ENCODE assay signal across 12 cellular contexts in genomic region chr15:52378746-52379394, GRCh38.
DNase-seq lines count a peak whose midpoint lies in the region; ATAC-seq and TF ChIP-seq lines count a peak whose summit lies in the region.
"Had no signal": no experiment of that assay in that cellular context is flagged by ENCODE, and none has a peak within 500 bp of the region (broad histone marks: within the 10 kb centered on the region; RNA-seq: fewer than 3 reads in every experiment).

No MANE protein-coding gene starts in this region.

- H2AFZ ChIP-seq in hepatocyte = no peak overlapping the region

- peak; percentile 56 for ATAC-seq in activated naive CD8-positive, alpha-beta T cell treated with anti-CD3 and anti-CD28 coated beads, Interleukin-2, amount 50 U/mL, for 24 hours
- peak; percentile 60 for ATAC-seq in GM21528 (IDR thresholded peaks at IDR 0.05; ENCODE audit: low FRiP score, unreplicated experiment)
- peak; percentile 46 for ATAC-seq in HG03196 (IDR thresholded peaks at IDR 0.05; ENCODE audit: unreplicated experiment)
- ATAC-seq in stimulated activated memory B cell treated with anti-CD40 and anti-IgM and Interleukin-4, amounts not matched to agents 10 μg/mL and 1 μg/mL and 100 μg/mL, for 72 hours = peak; percentile 70

- peaks cover 31% of the 10 kb centered on the region for H3K4me1 Mint-ChIP-seq in activated naive CD8-positive, alpha-beta T cell treated with anti-CD3 and anti-CD28 coated beads, Interleukin-2, amount 50 U/mL, for 24 hours
- peaks cover 14% of the 10 kb centered on the region for H3K4me1 Mint-ChIP-seq in activated naive CD8-positive, alpha-beta T cell treated with anti-CD3 and anti-CD28 coated beads for 36 hours
- peaks cover 41% of the 10 kb centered on the region for H3K4me1 Mint-ChIP-seq in stimulated activated memory B cell treated with anti-CD40 and anti-IgM and Interleukin-4, amounts not matched to agents 10 μg/mL and 1 μg/mL and 100 μg/mL, for 72 hours

- 95% methylated on average over 6 of the region's 6 CpGs for WGBS in hepatocyte (ENCODE audit: low lambda C conversion rate, missing lambda C conversion rate)

- H4K20me1 ChIP-seq in hepatocyte (ENCODE audit: insufficient read depth, poor library complexity, severe bottlenecking) = no peaks in the 10 kb centered on the region

- H3K36me3 ChIP-seq in hepatocyte (replicated peaks; ENCODE audit: insufficient read depth, low read depth) = peaks cover 4% of the 10 kb centered on the region

- no peak for DNase-seq in activated naive CD8-positive, alpha-beta T cell treated with anti-CD3 and anti-CD28 coated beads, Interleukin-2, amount 50 U/mL, for 24 hours
- DNase-seq in activated naive CD8-positive, alpha-beta T cell treated with anti-CD3 and anti-CD28 coated beads for 36 hours = no peak
- DNase-seq in HuH-7.5 (ENCODE audit: low spot score) (no peak), hepatocyte (ENCODE audit: low spot score) (no peak), activated gamma-delta T cell treated with Interleukin-2 at 50 U/mL for 16 hours (no peak)
- DNase-seq: activated CD4-positive, alpha-beta T cell treated with anti-CD3 and anti-CD28 coated beads, Interleukin-2, amount 10 ng/mL, durations not matched to agents 7 days and 5 days; NCI-H187 treated with DMSO at 0.1 percent for 48 hours had no signal

- no peaks in the 10 kb centered on the region for H3K9me2 ChIP-seq in hepatocyte (replicated peaks; ENCODE audit: insufficient read depth)

- no peaks in the 10 kb centered on the region for H3K9me3 Mint-ChIP-seq in activated naive CD8-positive, alpha-beta T cell treated with anti-CD3 and anti-CD28 coated beads, Interleukin-2, amount 50 U/mL, for 24 hours
- H3K9me3 Mint-ChIP-seq in activated naive CD8-positive, alpha-beta T cell treated with anti-CD3 and anti-CD28 coated beads for 36 hours = no peaks in the 10 kb centered on the region
- H3K9me3 Mint-ChIP-seq in stimulated activated memory B cell treated with anti-CD40 and anti-IgM and Interleukin-4, amounts not matched to agents 10 μg/mL and 1 μg/mL and 100 μg/mL, for 72 hours = no peaks in the 10 kb centered on the region
- H3K9me3 Mint-ChIP-seq: activated CD4-positive, alpha-beta T cell treated with anti-CD3 and anti-CD28 coated beads, Interleukin-2, amount 10 ng/mL, durations not matched to agents 7 days and 5 days had no signal

- H3K9me3 ChIP-seq in hepatocyte (ENCODE audit: low read depth) = no peaks in the 10 kb centered on the region

- H3K79me2 ChIP-seq in hepatocyte = no peaks in the 10 kb centered on the region

- no peak overlapping the region for H3K27ac ChIP-seq in hepatocyte
- H3K27ac ChIP-seq: epithelial cell of prostate, neutrophil had no signal

- H3K27me3 ChIP-seq in hepatocyte = no peaks in the 10 kb centered on the region
- H3K27me3 ChIP-seq: neutrophil had no signal

- no peaks in the 10 kb centered on the region for H3K4me1 ChIP-seq in hepatocyte (ENCODE audit: insufficient read depth)

- H3K4me2 ChIP-seq in hepatocyte = no peak overlapping the region

- no peak for TF ChIP-seq CTCF in hepatocyte (IDR thresholded peaks at IDR 0.05; ENCODE audit: poor library complexity)

- peak overlapping the region; percentile 24 for H3K27ac Mint-ChIP-seq in activated naive CD8-positive, alpha-beta T cell treated with anti-CD3 and anti-CD28 coated beads, Interleukin-2, amount 50 U/mL, for 24 hours
- H3K27ac Mint-ChIP-seq in activated naive CD8-positive, alpha-beta T cell treated with anti-CD3 and anti-CD28 coated beads for 36 hours = no peak overlapping the region
- peak overlapping the region; percentile 62 for H3K27ac Mint-ChIP-seq in stimulated activated memory B cell treated with anti-CD40 and anti-IgM and Interleukin-4, amounts not matched to agents 10 μg/mL and 1 μg/mL and 100 μg/mL, for 72 hours

- no peak overlapping the region for H3K4me3 ChIP-seq in hepatocyte

- no peaks in the 10 kb centered on the region for H3K27me3 Mint-ChIP-seq in activated naive CD8-positive, alpha-beta T cell treated with anti-CD3 and anti-CD28 coated beads, Interleukin-2, amount 50 U/mL, for 24 hours
- no peaks in the 10 kb centered on the region for H3K27me3 Mint-ChIP-seq in activated naive CD8-positive, alpha-beta T cell treated with anti-CD3 and anti-CD28 coated beads for 36 hours
- H3K27me3 Mint-ChIP-seq in stimulated activated memory B cell treated with anti-CD40 and anti-IgM and Interleukin-4, amounts not matched to agents 10 μg/mL and 1 μg/mL and 100 μg/mL, for 72 hours = no peaks in the 10 kb centered on the region
- H3K27me3 Mint-ChIP-seq: activated CD4-positive, alpha-beta T cell treated with anti-CD3 and anti-CD28 coated beads, Interleukin-2, amount 10 ng/mL, durations not matched to agents 7 days and 5 days had no signal

- peaks cover 41% of the 10 kb centered on the region for H3K36me3 Mint-ChIP-seq in activated naive CD8-positive, alpha-beta T cell treated with anti-CD3 and anti-CD28 coated beads, Interleukin-2, amount 50 U/mL, for 24 hours (ENCODE audit: low read depth)
- peaks cover 28% of the 10 kb centered on the region for H3K36me3 Mint-ChIP-seq in activated naive CD8-positive, alpha-beta T cell treated with anti-CD3 and anti-CD28 coated beads for 36 hours
- H3K36me3 Mint-ChIP-seq in stimulated activated memory B cell treated with anti-CD40 and anti-IgM and Interleukin-4, amounts not matched to agents 10 μg/mL and 1 μg/mL and 100 μg/mL, for 72 hours = peaks cover 62% of the 10 kb centered on the region

- H3K4me3 Mint-ChIP-seq in activated naive CD8-positive, alpha-beta T cell treated with anti-CD3 and anti-CD28 coated beads, Interleukin-2, amount 50 U/mL, for 24 hours = peak overlapping the region; percentile 0
- H3K4me3 Mint-ChIP-seq in activated naive CD8-positive, alpha-beta T cell treated with anti-CD3 and anti-CD28 coated beads for 36 hours = no peak overlapping the region
- peak overlapping the region; percentile 15 for H3K4me3 Mint-ChIP-seq in stimulated activated memory B cell treated with anti-CD40 and anti-IgM and Interleukin-4, amounts not matched to agents 10 μg/mL and 1 μg/mL and 100 μg/mL, for 72 hours
- H3K4me3 Mint-ChIP-seq: activated CD4-positive, alpha-beta T cell treated with anti-CD3 and anti-CD28 coated beads, Interleukin-2, amount 10 ng/mL, durations not matched to agents 7 days and 5 days had no signal
